1 cellular context compared by ENCODE assay signal in the genomic region with DNA sequence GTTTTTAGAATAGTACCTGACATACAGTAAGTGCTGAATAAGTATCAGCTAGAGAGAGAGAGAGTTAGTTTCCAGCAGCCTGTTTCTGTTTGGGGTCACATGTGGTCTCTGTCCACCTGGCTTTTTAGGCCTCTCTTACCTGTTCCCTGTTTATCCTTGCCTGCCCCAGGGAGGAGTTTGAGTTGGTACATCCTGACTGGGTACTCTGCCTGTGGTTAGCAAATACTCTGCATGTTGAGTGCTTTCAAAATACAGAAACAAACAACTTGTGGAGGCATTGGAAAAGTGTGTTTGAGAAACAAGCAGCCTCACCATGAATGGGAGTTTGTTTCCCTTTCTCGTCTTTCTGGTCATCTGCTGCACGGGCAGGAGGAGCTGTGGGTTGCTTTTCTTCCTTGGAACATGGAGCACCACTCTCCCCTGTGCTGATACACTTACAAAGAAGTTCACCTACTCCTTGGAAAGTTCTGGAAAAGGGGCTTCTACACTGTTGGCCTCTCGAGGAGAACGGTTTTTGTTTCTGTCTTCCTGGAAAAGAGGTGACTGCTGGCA.
TF ChIP-seq lines count a peak whose summit lies in the region.

No MANE protein-coding gene starts in this region.

TF ChIP-seq in A549, 52 proteins besides CTCF, POLR2A, EP300 and RAD21 (continued from another document):
- TF ChIP-seq RNF2 (IDR thresholded peaks at IDR 0.05; ENCODE audit: borderline replicate concordance, low read depth) (no peak), JUN (IDR thresholded peaks at IDR 0.05) (no peak)
- TF ChIP-seq, protein P1, sequence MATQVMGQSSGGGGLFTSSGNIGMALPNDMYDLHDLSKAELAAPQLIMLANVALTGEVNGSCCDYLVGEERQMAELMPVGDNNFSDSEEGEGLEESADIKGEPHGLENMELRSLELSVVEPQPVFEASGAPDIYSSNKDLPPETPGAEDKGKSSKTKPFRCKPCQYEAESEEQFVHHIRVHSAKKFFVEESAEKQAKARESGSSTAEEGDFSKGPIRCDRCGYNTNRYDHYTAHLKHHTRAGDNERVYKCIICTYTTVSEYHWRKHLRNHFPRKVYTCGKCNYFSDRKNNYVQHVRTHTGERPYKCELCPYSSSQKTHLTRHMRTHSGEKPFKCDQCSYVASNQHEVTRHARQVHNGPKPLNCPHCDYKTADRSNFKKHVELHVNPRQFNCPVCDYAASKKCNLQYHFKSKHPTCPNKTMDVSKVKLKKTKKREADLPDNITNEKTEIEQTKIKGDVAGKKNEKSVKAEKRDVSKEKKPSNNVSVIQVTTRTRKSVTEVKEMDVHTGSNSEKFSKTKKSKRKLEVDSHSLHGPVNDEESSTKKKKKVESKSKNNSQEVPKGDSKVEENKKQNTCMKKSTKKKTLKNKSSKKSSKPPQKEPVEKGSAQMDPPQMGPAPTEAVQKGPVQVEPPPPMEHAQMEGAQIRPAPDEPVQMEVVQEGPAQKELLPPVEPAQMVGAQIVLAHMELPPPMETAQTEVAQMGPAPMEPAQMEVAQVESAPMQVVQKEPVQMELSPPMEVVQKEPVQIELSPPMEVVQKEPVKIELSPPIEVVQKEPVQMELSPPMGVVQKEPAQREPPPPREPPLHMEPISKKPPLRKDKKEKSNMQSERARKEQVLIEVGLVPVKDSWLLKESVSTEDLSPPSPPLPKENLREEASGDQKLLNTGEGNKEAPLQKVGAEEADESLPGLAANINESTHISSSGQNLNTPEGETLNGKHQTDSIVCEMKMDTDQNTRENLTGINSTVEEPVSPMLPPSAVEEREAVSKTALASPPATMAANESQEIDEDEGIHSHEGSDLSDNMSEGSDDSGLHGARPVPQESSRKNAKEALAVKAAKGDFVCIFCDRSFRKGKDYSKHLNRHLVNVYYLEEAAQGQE (IDR thresholded peaks at IDR 0.05) = no peak
TF ChIP-seq in A549: peak in this region for 0.
